Comparison of ENCODE assay signal across 17 cellular contexts in genomic region chr12:49748800-49749199, GRCh38. TPM values are rescaled to one million over a fixed set of nuclear protein-coding genes. Genes with fewer than 3 reads are reported as not detected.
DNase-seq lines count a peak whose midpoint lies in the region; ATAC-seq and TF ChIP-seq lines count a peak whose summit lies in the region.
"Had no signal": no experiment of that assay in that cellular context is flagged by ENCODE, and none has a peak within 500 bp of the region (broad histone marks: within the 10 kb centered on the region; RNA-seq: fewer than 3 reads in every experiment).

No MANE protein-coding gene starts in this region.

- H3K9me3 ChIP-seq in OCI-LY3 (ENCODE audit: insufficient read depth, low read length) (no peaks in the 10 kb centered on the region), endodermal cell (ENCODE audit: control insufficient read depth, low read length) (no peaks in the 10 kb centered on the region), gastrocnemius medialis (no peaks in the 10 kb centered on the region)
- H3K9me3 ChIP-seq: adrenal gland had no signal

- DNase-seq in activated T-cell treated with anti-CD3 and anti-CD28 coated beads, Interleukin-2, amount 50 U/mL, for 4 hours, result no peak
- DNase-seq in activated T-cell treated with anti-CD3 and anti-CD28 coated beads, Interleukin-2, amount 50 U/mL, for 1 hour, result no peak
- DNase-seq in endodermal cell, result no peak
- DNase-seq in gastrocnemius medialis, result no peak
- DNase-seq in NCI-H2227 treated with DMSO at 0.1 percent for 48 hours (lab: John Stamatoyannopoulos, UW), result no peak
- no peak for DNase-seq in RPMI8226
- DNase-seq: ACHN; activated CD4-positive, alpha-beta T cell treated with anti-CD3 and anti-CD28 coated beads, Interleukin-2, amount 50 U/mL, for 1 hour; adrenal gland; DMS 273 treated with DMSO at 0.1 percent for 48 hours; mammary epithelial cell; NCI-H1105 treated with DMSO at 0.1 percent for 48 hours; NCI-H446 treated with DMSO at 0.1 percent for 48 hours; occipital lobe had no signal

- no peak for ATAC-seq in activated T-cell treated with anti-CD3 and anti-CD28 coated beads, Interleukin-2, amount 50 U/mL, for 4 hours
- ATAC-seq in gastrocnemius medialis (no peak), GM21447 (IDR thresholded peaks at IDR 0.05; ENCODE audit: unreplicated experiment) (no peak)
- ATAC-seq: Panc1 had no signal

- H3K4me3 ChIP-seq in OCI-LY3 (ENCODE audit: low read length) (peak overlapping the region; percentile 6; the same call in 1 of the 2 replicates), endodermal cell (ENCODE audit: low read length) (peak overlapping the region; percentile 61), gastrocnemius medialis (peak overlapping the region in 2 of 4 donors; percentile 8)
- H3K4me3 ChIP-seq: adrenal gland had no signal

- H3K4me1 Mint-ChIP-seq in activated T-cell treated with anti-CD3 and anti-CD28 coated beads, Interleukin-2, amount 50 U/mL, for 4 hours (ENCODE audit: low read depth), result peaks cover 86% of the 10 kb centered on the region
- peaks cover 50% of the 10 kb centered on the region for H3K4me1 Mint-ChIP-seq in endodermal cell

- TF ChIP-seq POLR2A in gastrocnemius medialis (IDR thresholded peaks at IDR 0.05), result no peak

- H3K4me2 ChIP-seq in OCI-LY3 (ENCODE audit: low read length), result peak overlapping the region; percentile 48

- peaks cover 96% of the 10 kb centered on the region for H4K20me1 ChIP-seq in OCI-LY3 (ENCODE audit: insufficient read depth, low read length)

- in situ Hi-C loops in gastrocnemius medialis (cut with MboI; ENCODE audit: low sequenced_read_pairs in 4 of 4), result no loop called here

- intact Hi-C loops in gastrocnemius medialis (cut with DNase I; ENCODE audit: low total_unique reads), result no loop called here

- H3K4me3 Mint-ChIP-seq in activated T-cell treated with anti-CD3 and anti-CD28 coated beads, Interleukin-2, amount 50 U/mL, for 4 hours, result peak overlapping the region; percentile 37
- no peak overlapping the region for H3K4me3 Mint-ChIP-seq in endodermal cell

- no peak overlapping the region for H3K27ac Mint-ChIP-seq in endodermal cell

- H3K27ac ChIP-seq in OCI-LY3 (ENCODE audit: low read length), result peak overlapping the region; percentile 50; the same call in 1 of the 2 replicates
- H3K27ac ChIP-seq in endodermal cell (ENCODE audit: low read depth, low read length), result no peak overlapping the region
- H3K27ac ChIP-seq in gastrocnemius medialis, result peak overlapping the region; percentile 60 to 73 (median 70)
- H3K27ac ChIP-seq: adrenal gland had no signal

- H2AFZ ChIP-seq in OCI-LY3 (ENCODE audit: low read depth, low read length), result no peak overlapping the region

- no peaks in the 10 kb centered on the region for H3K27me3 Mint-ChIP-seq in activated T-cell treated with anti-CD3 and anti-CD28 coated beads, Interleukin-2, amount 50 U/mL, for 4 hours (ENCODE audit: low read depth)
- H3K27me3 Mint-ChIP-seq in endodermal cell (ENCODE audit: insufficient read depth), result no peaks in the 10 kb centered on the region

- no peaks in the 10 kb centered on the region for H3K27me3 ChIP-seq in OCI-LY3 (ENCODE audit: low read depth, low read length)
- no peaks in the 10 kb centered on the region for H3K27me3 ChIP-seq in endodermal cell (ENCODE audit: control insufficient read depth, insufficient read depth, low read length, poor library complexity, severe bottlenecking)
- H3K27me3 ChIP-seq in gastrocnemius medialis, result no peaks in the 10 kb centered on the region
- H3K27me3 ChIP-seq: adrenal gland had no signal

- H3K9ac ChIP-seq in OCI-LY3 (ENCODE audit: low read length) (no peak overlapping the region), endodermal cell (ENCODE audit: extremely low read depth, low read length, poor library complexity, severe bottlenecking) (no peak overlapping the region)

- peaks cover 26% of the 10 kb centered on the region for H3K36me3 Mint-ChIP-seq in activated T-cell treated with anti-CD3 and anti-CD28 coated beads, Interleukin-2, amount 50 U/mL, for 4 hours (ENCODE audit: insufficient read depth)
- peaks cover 34% of the 10 kb centered on the region for H3K36me3 Mint-ChIP-seq in endodermal cell (ENCODE audit: low read depth)

- WGBS in endodermal cell (ENCODE audit: insufficient coverage in 1 of 2, insufficient read length in 1 of 2), 2 experiments, result 93 to 100% methylated on average over 2 to 3 of the region's 3 CpGs

- TF ChIP-seq CTCF in OCI-LY3 (IDR thresholded peaks at IDR 0.05; ENCODE audit: low read depth, low read length) (no peak), endodermal cell (conservative IDR thresholded peaks at IDR 0.05) (no peak), gastrocnemius medialis (IDR thresholded peaks at IDR 0.05 in 4 of 5, conservative IDR thresholded peaks at IDR 0.05 in 1 of 5) (no peak)

- H3K36me3 ChIP-seq in OCI-LY3 (replicated peaks; ENCODE audit: low read depth, low read length), result peaks cover 32% of the 10 kb centered on the region
- H3K36me3 ChIP-seq in endodermal cell (ENCODE audit: control insufficient read depth, insufficient read depth, low read length), result peaks cover 59% of the 10 kb centered on the region
- peaks cover 0 to 12% of the 10 kb centered on the region in 2 donors for H3K36me3 ChIP-seq in gastrocnemius medialis

- no peaks in the 10 kb centered on the region for H3K9me3 Mint-ChIP-seq in activated T-cell treated with anti-CD3 and anti-CD28 coated beads, Interleukin-2, amount 50 U/mL, for 4 hours
- H3K9me3 Mint-ChIP-seq in endodermal cell, result no peaks in the 10 kb centered on the region

- peaks cover 98% of the 10 kb centered on the region for H3K79me2 ChIP-seq in OCI-LY3 (ENCODE audit: low read length)

- H3K4me1 ChIP-seq in OCI-LY3 (ENCODE audit: low read length) (peaks cover 56% of the 10 kb centered on the region), endodermal cell (ENCODE audit: control insufficient read depth, insufficient read depth, low read length) (peaks cover 14% of the 10 kb centered on the region), gastrocnemius medialis (peaks cover 89 to 96% of the 10 kb centered on the region in 2 donors)

RNA-seq across cellular contexts. Expression of gene TMBIM6, which starts 7.4 kb away (rescaled TPM):
- total RNA-seq in activated T-cell treated with anti-CD3 and anti-CD28 coated beads, Interleukin-2, amount 50 U/mL, for 4 hours, result 100 to 1,000 TPM; 383 to 509 (median 438) TPM
- total RNA-seq in endodermal cell (100 to 1,000 TPM; 426 to 455 TPM), gastrocnemius medialis (100 to 1,000 TPM; 181 to 310 (median 224) TPM)
- polyA plus RNA-seq in endodermal cell (2013, experiment 1 of 2), result 396 TPM
- polyA plus RNA-seq in endodermal cell (2013, experiment 2 of 2), result 348 TPM

RNA-seq across cellular contexts. Expression of gene FMNL3, which starts 41.6 kb away (rescaled TPM):
- 10 to 100 TPM; 22.1 to 24.0 (median 23.6) TPM for total RNA-seq in activated T-cell treated with anti-CD3 and anti-CD28 coated beads, Interleukin-2, amount 50 U/mL, for 4 hours
- total RNA-seq in endodermal cell (10 to 100 TPM; 22.4 to 23.5 TPM), gastrocnemius medialis (1 to 10 TPM; 2.0 to 5.5 (median 4.9) TPM)
- 14.2 TPM for polyA plus RNA-seq in endodermal cell (2013, experiment 1 of 2)
- polyA plus RNA-seq in endodermal cell (2013, experiment 2 of 2), result 15.9 TPM
